In genomic region chr4:183766140-183766539, GRCh38 we compare ENCODE assay signal across 13 cellular contexts.
"Had no signal": no experiment of that assay in that cellular context is flagged by ENCODE, and none has a peak within 500 bp of the region (broad histone marks: within the 10 kb centered on the region; RNA-seq: fewer than 3 reads in every experiment).

No MANE protein-coding gene starts in this region.

- DNase-seq: activated CD4-positive, alpha-beta T cell treated with anti-CD3 and anti-CD28 coated beads, Interleukin-2, amount 50 U/mL, for 48 hours; activated CD4-positive, CD25-positive, alpha-beta regulatory T cell treated with anti-CD3 and anti-CD28 coated beads, Interleukin-2, amount 50 U/mL, for 72 hours; activated CD8-positive, alpha-beta memory T cell treated with anti-CD3 and anti-CD28 coated beads, Interleukin-2, amount 10 ng/mL, durations not matched to agents 7 days and 5 days; activated effector memory CD4-positive, alpha-beta T cell treated with anti-CD3 and anti-CD28 coated beads, Interleukin-2, amount 50 U/mL, for 16 hours; activated T-cell treated with anti-CD3 and anti-CD28 coated beads, Interleukin-2, amount 50 U/mL, for 24 hours; amygdala; cerebellar nuclear complex; effector memory CD8-positive, alpha-beta T cell; immature natural killer cell; small intestine; T-helper 17 cell had no signal

- ATAC-seq: activated CD8-positive, alpha-beta memory T cell treated with anti-CD3 and anti-CD28 coated beads, Interleukin-2, amount 10 ng/mL, durations not matched to agents 7 days and 5 days; activated naive CD4-positive, alpha-beta T cell treated with anti-CD3 and anti-CD28 coated beads, Interleukin-2, amount 50 U/mL, for 72 hours; effector memory CD8-positive, alpha-beta T cell; stimulated activated memory B cell treated with anti-CD40 and anti-IgM and Interleukin-4, amounts not matched to agents 10 μg/mL and 1 μg/mL and 100 μg/mL, for 72 hours; T-helper 17 cell had no signal
